ENCODE assay signal across 20 cellular contexts in genomic region chr1:115911298-115911697, GRCh38.
A peak's percentile ranks its signal among the peaks of the same experiment; 100 is the strongest.
DNase-seq lines count a peak whose midpoint lies in the region; ATAC-seq, FAIRE-seq and TF ChIP-seq lines count a peak whose summit lies in the region.
"Had no signal": no experiment of that assay in that cellular context is flagged by ENCODE, and none has a peak within 500 bp of the region (broad histone marks: within the 10 kb centered on the region; RNA-seq: fewer than 3 reads in every experiment).

No MANE protein-coding gene starts in this region.

- no peaks in the 10 kb centered on the region for H3K9me2 ChIP-seq in Loucy (replicated peaks; ENCODE audit: low read depth, low read length)

- ATAC-seq in Right ventricle myocardium inferior, result no peak
- ATAC-seq in right lobe of liver, result no peak
- no peak for ATAC-seq in HG02938 (IDR thresholded peaks at IDR 0.05; ENCODE audit: unreplicated experiment)
- ATAC-seq in GM21526 (IDR thresholded peaks at IDR 0.05; ENCODE audit: low FRiP score, unreplicated experiment), result no peak
- ATAC-seq: GM12878 had no signal

- FAIRE-seq in bronchial epithelial cell (lab: Jason Lieb, UNC), result peak; percentile 28
- FAIRE-seq: endothelial cell of umbilical vein, GM12878, kidney had no signal

- no peaks in the 10 kb centered on the region for H3K27me3 ChIP-seq in BLaER1 treated with 17β-estradiol and CSF1 and Interleukin-3, amounts not matched to agents 10 nM and 100 nM
- no peaks in the 10 kb centered on the region for H3K27me3 ChIP-seq in Loucy (ENCODE audit: insufficient read depth, low read length, poor library complexity, severe bottlenecking)
- no peaks in the 10 kb centered on the region for H3K27me3 ChIP-seq in bronchial epithelial cell (ENCODE audit: control insufficient read depth, insufficient read depth, low read length)
- no peaks in the 10 kb centered on the region for H3K27me3 ChIP-seq in right lobe of liver
- H3K27me3 ChIP-seq: right atrium auricular region had no signal

- H3K4me2 ChIP-seq in BLaER1 treated with 17β-estradiol and CSF1 and Interleukin-3, amounts not matched to agents 10 nM and 100 nM, result peak overlapping the region in 9 of 11 experiments; percentile 18 to 81 (median 51); a peak in 17 of 22 replicates
- peak overlapping the region; percentile 42 for H3K4me2 ChIP-seq in Loucy (ENCODE audit: low read depth, low read length, poor library complexity, severe bottlenecking)

- 17% methylated on average over 2 of the region's 2 CpGs for WGBS in right lobe of liver (ENCODE audit: insufficient coverage, low coverage, low lambda C conversion rate, missing lambda C conversion rate)

- H3K27ac ChIP-seq in BLaER1 treated with 17β-estradiol and CSF1 and Interleukin-3, amounts not matched to agents 10 nM and 100 nM, result peak overlapping the region in 2 of 11 experiments; percentile 22 to 52; a peak in 2 of 22 replicates
- H3K27ac ChIP-seq in right lobe of liver, result no peak overlapping the region
- H3K27ac ChIP-seq: GM23248, right atrium auricular region had no signal

- H3K36me3 ChIP-seq in BLaER1 treated with 17β-estradiol and CSF1 and Interleukin-3, amounts not matched to agents 10 nM and 100 nM, result no peaks in the 10 kb centered on the region
- H3K36me3 ChIP-seq in Loucy (ENCODE audit: insufficient read depth, low read length) (no peaks in the 10 kb centered on the region), bronchial epithelial cell (ENCODE audit: control insufficient read depth, insufficient read depth, low read length) (no peaks in the 10 kb centered on the region), right lobe of liver (no peaks in the 10 kb centered on the region)
- H3K36me3 ChIP-seq: right atrium auricular region had no signal

- intact Hi-C loops in Right ventricle myocardium inferior (cut with DNase I) (no loop called here), right lobe of liver (cut with DNase I) (no loop called here)

- H3K9ac ChIP-seq in BLaER1 treated with 17β-estradiol and CSF1 and Interleukin-3, amounts not matched to agents 10 nM and 100 nM, result no peak overlapping the region; a peak in 1 of 22 replicates
- peak overlapping the region; percentile 36 for H3K9ac ChIP-seq in Loucy (ENCODE audit: low read depth, low read length, poor library complexity, severe bottlenecking)
- H3K9ac ChIP-seq: GM23248 had no signal

- no peaks in the 10 kb centered on the region for H3F3A ChIP-seq in Loucy (ENCODE audit: low read depth)

- TF ChIP-seq CTCF in Loucy (conservative IDR thresholded peaks at IDR 0.05; ENCODE audit: low read length) (no peak), bronchial epithelial cell (IDR thresholded peaks at IDR 0.05; ENCODE audit: insufficient read depth, low read length, severe bottlenecking) (no peak), right lobe of liver (IDR thresholded peaks at IDR 0.05) (no peak)

- H3K9me3 ChIP-seq in BLaER1 treated with 17β-estradiol and CSF1 and Interleukin-3, amounts not matched to agents 10 nM and 100 nM (replicated peaks in 1 of 11), result no peaks in the 10 kb centered on the region
- no peaks in the 10 kb centered on the region for H3K9me3 ChIP-seq in Loucy (ENCODE audit: insufficient read depth, low read depth, low read length)
- H3K9me3 ChIP-seq in right lobe of liver, result no peaks in the 10 kb centered on the region
- H3K9me3 ChIP-seq: right atrium auricular region had no signal

- DNase-seq in bronchial epithelial cell (ENCODE audit: low read depth) (peak; percentile 38), mucosa of gallbladder (ENCODE audit: low spot score) (peak; percentile 12), Right ventricle myocardium inferior (ENCODE audit: missing footprints) (no peak), right lobe of liver (no peak)
- DNase-seq: activated CD4-positive, alpha-beta T cell treated with anti-CD3 and anti-CD28 coated beads, Interleukin-2, amount 50 U/mL, for 1 hour; activated CD8-positive, alpha-beta memory T cell treated with anti-CD3 and anti-CD28 coated beads, Interleukin-2, amount 50 U/mL, for 4 hours; GM23248; hypothalamus; Karpas-422; kidney; NCI-H1092; NCI-H2081 treated with DMSO at 0.1 percent for 48 hours; occipital lobe had no signal

- H2AFZ ChIP-seq in Loucy (ENCODE audit: low read length), result peak overlapping the region; percentile 39
- H2AFZ ChIP-seq: GM23248 had no signal

- H4K20me1 ChIP-seq in BLaER1 treated with 17β-estradiol and CSF1 and Interleukin-3, amounts not matched to agents 10 nM and 100 nM, result no peaks in the 10 kb centered on the region
- H4K20me1 ChIP-seq in Loucy (ENCODE audit: insufficient read depth, low read length, poor library complexity, severe bottlenecking), result no peaks in the 10 kb centered on the region

- no peaks in the 10 kb centered on the region for H3K79me2 ChIP-seq in Loucy (ENCODE audit: insufficient read depth, low read length)

- H3K4me1 ChIP-seq in BLaER1 treated with 17β-estradiol and CSF1 and Interleukin-3, amounts not matched to agents 10 nM and 100 nM, result peaks cover 0 to 26% (median 22%) of the 10 kb centered on the region in 10 experiments; a peak in 16 of 20 replicates
- H3K4me1 ChIP-seq in Loucy (ENCODE audit: insufficient read depth, low read length, poor library complexity, severe bottlenecking) (peaks cover 20% of the 10 kb centered on the region), right lobe of liver (no peaks in the 10 kb centered on the region)
- H3K4me1 ChIP-seq: right atrium auricular region had no signal

- H3K4me3 ChIP-seq in BLaER1 treated with 17β-estradiol and CSF1 and Interleukin-3, amounts not matched to agents 10 nM and 100 nM, result no peak overlapping the region
- H3K4me3 ChIP-seq in Loucy (ENCODE audit: low read length, poor library complexity, severe bottlenecking) (peak overlapping the region; percentile 1), bronchial epithelial cell (ENCODE audit: low read depth, low read length) (no peak overlapping the region), right lobe of liver (no peak overlapping the region)
- H3K4me3 ChIP-seq: GM12878, GM23248, right atrium auricular region had no signal

- TF ChIP-seq POLR2A in right lobe of liver (IDR thresholded peaks at IDR 0.05), result no peak

Comparison
In these comparisons a context has a peak if more than half of its experiments do, and no peak if none do; other contexts are left out.
1. DNase-seq: peak in bronchial epithelial cell (single experiment) and mucosa of gallbladder (single experiment); none in Right ventricle myocardium inferior (single experiment) and right lobe of liver (0 of 3).